Comparison of ENCODE assay signal across 18 cellular contexts in genomic region chr7:106534271-106534846, GRCh38.
"Had no signal": no experiment of that assay in that cellular context is flagged by ENCODE, and none has a peak within 500 bp of the region (broad histone marks: within the 10 kb centered on the region; RNA-seq: fewer than 3 reads in every experiment).

No MANE protein-coding gene starts in this region.

- H3K4me3 ChIP-seq: gastrocnemius medialis, lower lobe of right lung, sigmoid colon, smooth muscle cell, transverse colon had no signal

- DNase-seq: activated CD4-positive, alpha-beta T cell treated with anti-CD3 and anti-CD28 coated beads, Interleukin-2, amount 50 U/mL, for 48 hours; activated effector memory CD4-positive, alpha-beta T cell treated with Interleukin-2 at 50 U/mL for 16 hours; activated naive CD4-positive, alpha-beta T cell treated with anti-CD3 and anti-CD28 coated beads, Interleukin-2, amount 50 U/mL, for 16 hours; activated naive CD8-positive, alpha-beta T cell treated with anti-CD3 and anti-CD28 coated beads, Interleukin-2, amount 50 U/mL, for 24 hours; activated T-cell treated with anti-CD3 and anti-CD28 coated beads, Interleukin-2, amount 50 U/mL, for 72 hours; effector CD8-positive, alpha-beta T cell; gastrocnemius medialis; left colon; lower lobe of right lung; naive thymus-derived CD4-positive, alpha-beta T cell; occipital lobe; sigmoid colon; stimulated activated CD4-positive, alpha-beta T cell treated with anti-CD3 and anti-CD28 coated beads, Interleukin-15, amount 100 ng/mL, for 24 hours; T-helper 9 cell; transverse colon had no signal

- H3K9me3 ChIP-seq: gastrocnemius medialis, lower lobe of right lung, sigmoid colon, transverse colon had no signal

- H3K27ac ChIP-seq: gastrocnemius medialis, lower lobe of right lung had no signal

- ATAC-seq: activated naive CD8-positive, alpha-beta T cell treated with anti-CD3 and anti-CD28 coated beads, Interleukin-2, amount 50 U/mL, for 24 hours; activated T-cell treated with anti-CD3 and anti-CD28 coated beads, Interleukin-2, amount 50 U/mL, for 72 hours; left colon; lower lobe of right lung; naive thymus-derived CD4-positive, alpha-beta T cell; stimulated activated memory B cell treated with anti-CD40 and anti-IgM and Interleukin-4, amounts not matched to agents 10 μg/mL and 1 μg/mL and 100 μg/mL, for 72 hours; WTC11 had no signal

- H3K4me2 ChIP-seq: smooth muscle cell had no signal

- H3K27me3 ChIP-seq: gastrocnemius medialis, sigmoid colon, transverse colon had no signal

- H3K4me1 ChIP-seq: gastrocnemius medialis, lower lobe of right lung, transverse colon had no signal

- H3K36me3 ChIP-seq: gastrocnemius medialis, lower lobe of right lung, sigmoid colon, transverse colon had no signal
